In genomic region chr18:50869150-50869549, GRCh38 we compare ENCODE assay signal across 31 cellular contexts. TPM values are rescaled to one million over a fixed set of nuclear protein-coding genes. Genes with fewer than 3 reads are reported as not detected.
DNase-seq lines count a peak whose midpoint lies in the region; ATAC-seq, FAIRE-seq and TF ChIP-seq lines count a peak whose summit lies in the region.
"Had no signal": no experiment of that assay in that cellular context is flagged by ENCODE, and none has a peak within 500 bp of the region (broad histone marks: within the 10 kb centered on the region; RNA-seq: fewer than 3 reads in every experiment).

No MANE protein-coding gene starts in this region.

- no peak overlapping the region for H3K56ac ChIP-seq in H1 (replicated peaks; ENCODE audit: insufficient read length, low read depth, low read length)

- H3K27me3 ChIP-seq in breast epithelium, result no peaks in the 10 kb centered on the region
- no peaks in the 10 kb centered on the region for H3K27me3 ChIP-seq in H1 (replicated peaks in 1 of 4; ENCODE audit: control insufficient read depth in 3 of 4, extremely low read depth in 1 of 4, insufficient read depth in 3 of 4, low read length in 3 of 4)
- no peaks in the 10 kb centered on the region for H3K27me3 ChIP-seq in thyroid gland
- H3K27me3 ChIP-seq: sigmoid colon, upper lobe of left lung had no signal

- no peaks in the 10 kb centered on the region for H3K4me1 ChIP-seq in breast epithelium
- peaks cover 0 to 3% (median 0%) of the 10 kb centered on the region in 4 experiments; a peak in 2 of 7 replicates for H3K4me1 ChIP-seq in H1 (replicated peaks in 1 of 4; ENCODE audit: control insufficient read depth in 3 of 4, insufficient read depth in 4 of 4, low read length in 3 of 4)
- peaks cover 0 to 20% of the 10 kb centered on the region in 2 donors for H3K4me1 ChIP-seq in thyroid gland
- H3K4me1 ChIP-seq: prostate gland, sigmoid colon had no signal

- H3K36me3 ChIP-seq in breast epithelium (no peaks in the 10 kb centered on the region), H1 (ENCODE audit: control insufficient read depth in 2 of 4, insufficient read depth in 4 of 4, low read length in 3 of 4) (no peaks in the 10 kb centered on the region), thyroid gland (no peaks in the 10 kb centered on the region)
- H3K36me3 ChIP-seq: prostate gland, sigmoid colon, upper lobe of left lung had no signal

- TF ChIP-seq RAD21 in H1 (IDR thresholded peaks at IDR 0.05 in 1 of 2, conservative IDR thresholded peaks at IDR 0.05 in 1 of 2; ENCODE audit: low read depth in 2 of 2, low read length in 2 of 2), result no peak

- H2BK15ac ChIP-seq in H1 (ENCODE audit: low read length), result no peak overlapping the region

- ATAC-seq in GM19467 (IDR thresholded peaks at IDR 0.05; ENCODE audit: unreplicated experiment), result no peak
- no peak for ATAC-seq in activated T-helper 17 cell treated with anti-CD3 and anti-CD28 coated beads, Interleukin-2, amount 50 U/mL, for 72 hours (replicated peaks)
- ATAC-seq: activated CD8-positive, alpha-beta T cell treated with anti-CD3 and anti-CD28 coated beads for 36 hours; left ventricle myocardium superior; stimulated activated memory B cell treated with anti-CD40 and anti-IgM and Interleukin-4, amounts not matched to agents 10 μg/mL and 1 μg/mL and 100 μg/mL, for 72 hours had no signal

- no peak overlapping the region for H3K14ac ChIP-seq in H1 (ENCODE audit: insufficient read length)

- H3K23me2 ChIP-seq in H1 (ENCODE audit: low read depth, low read length), result no peaks in the 10 kb centered on the region

- no peak overlapping the region for H3K27ac Mint-ChIP-seq in MCF 10A (ENCODE audit: low read depth, unreplicated experiment)
- no peak overlapping the region for H3K27ac Mint-ChIP-seq in activated T-helper 17 cell treated with anti-CD3 and anti-CD28 coated beads, Interleukin-2, amount 50 U/mL, for 72 hours
- H3K27ac Mint-ChIP-seq: activated CD8-positive, alpha-beta T cell treated with anti-CD3 and anti-CD28 coated beads for 36 hours; activated naive CD8-positive, alpha-beta T cell; stimulated activated memory B cell treated with anti-CD40 and anti-IgM and Interleukin-4, amounts not matched to agents 10 μg/mL and 1 μg/mL and 100 μg/mL, for 72 hours had no signal

- no peak for TF ChIP-seq EP300 in H1 (IDR thresholded peaks at IDR 0.05; ENCODE audit: borderline replicate concordance in 1 of 2, low read depth in 2 of 2, low read length in 2 of 2)

- no peak overlapping the region for H3K9ac ChIP-seq in H1 (replicated peaks in 1 of 4; ENCODE audit: extremely low read depth in 1 of 4, low read depth in 3 of 4, low read length in 3 of 4)

- no peak overlapping the region for H2BK12ac ChIP-seq in H1 (ENCODE audit: low read depth, low read length)

- no peak overlapping the region for H3K27ac ChIP-seq in breast epithelium
- H3K27ac ChIP-seq in H1 (ENCODE audit: low read depth, low read length), result no peak overlapping the region
- peak overlapping the region; percentile 45 to 83 (median 57) for H3K27ac ChIP-seq in thyroid gland
- H3K27ac ChIP-seq: prostate gland, sigmoid colon, upper lobe of left lung had no signal

- peaks cover 12% of the 10 kb centered on the region for H3K4me1 Mint-ChIP-seq in MCF 10A (ENCODE audit: insufficient read depth, unreplicated experiment)
- H3K4me1 Mint-ChIP-seq in activated T-helper 17 cell treated with anti-CD3 and anti-CD28 coated beads, Interleukin-2, amount 50 U/mL, for 72 hours, result no peaks in the 10 kb centered on the region
- H3K4me1 Mint-ChIP-seq: naive B cell; stimulated activated memory B cell treated with anti-CD40 and anti-IgM and Interleukin-4, amounts not matched to agents 10 μg/mL and 1 μg/mL and 100 μg/mL, for 72 hours had no signal

- H2BK120ac ChIP-seq in H1 (replicated peaks; ENCODE audit: low read depth, low read length), result no peak overlapping the region

- H3K4me3 Mint-ChIP-seq in MCF 10A (ENCODE audit: unreplicated experiment), result no peak overlapping the region
- H3K4me3 Mint-ChIP-seq in activated T-helper 17 cell treated with anti-CD3 and anti-CD28 coated beads, Interleukin-2, amount 50 U/mL, for 72 hours, result no peak overlapping the region
- H3K4me3 Mint-ChIP-seq: activated CD8-positive, alpha-beta T cell treated with anti-CD3 and anti-CD28 coated beads for 36 hours; activated naive CD8-positive, alpha-beta T cell; naive B cell; stimulated activated memory B cell treated with anti-CD40 and anti-IgM and Interleukin-4, amounts not matched to agents 10 μg/mL and 1 μg/mL and 100 μg/mL, for 72 hours had no signal

- no TSS peak for BruUV-seq in MCF 10A (replicated peaks; lab: Mats Ljungman, UMichigan)

- H4K20me1 ChIP-seq in H1 (replicated peaks in 1 of 2; ENCODE audit: control insufficient read depth in 1 of 2, insufficient read depth in 2 of 2, low read length in 2 of 2), result no peaks in the 10 kb centered on the region

- H3K27me3 Mint-ChIP-seq in MCF 10A (ENCODE audit: insufficient read depth, unreplicated experiment), result no peaks in the 10 kb centered on the region
- no peaks in the 10 kb centered on the region for H3K27me3 Mint-ChIP-seq in activated T-helper 17 cell treated with anti-CD3 and anti-CD28 coated beads, Interleukin-2, amount 50 U/mL, for 72 hours
- H3K27me3 Mint-ChIP-seq: stimulated activated memory B cell treated with anti-CD40 and anti-IgM and Interleukin-4, amounts not matched to agents 10 μg/mL and 1 μg/mL and 100 μg/mL, for 72 hours had no signal

- H2BK5ac ChIP-seq in H1 (ENCODE audit: low read depth, low read length), result no peak overlapping the region

- WGBS in H1 (ENCODE audit: extremely low coverage in 1 of 2, insufficient coverage in 1 of 2, insufficient read length in 1 of 2, insufficient replicate concordance in 2 of 2, low coverage in 1 of 2, low lambda C conversion rate in 2 of 2, missing lambda C conversion rate in 1 of 2), 2 experiments, result 89% methylated on average over 4 of the region's 4 CpGs; no CpG with 5 or more reads in 1 of the 2 experiments
- WGBS in thyroid gland, 2 donors, result 70 to 73% methylated on average over 4 of the region's 4 CpGs

- H2BK20ac ChIP-seq in H1 (ENCODE audit: low read length), result no peak overlapping the region

- H2AFZ ChIP-seq in H1 (ENCODE audit: low read length), result peak overlapping the region; percentile 98

- H3K9me3 ChIP-seq in breast epithelium (no peaks in the 10 kb centered on the region), H1 (ENCODE audit: insufficient read depth in 2 of 2, low read depth in 1 of 2, low read length in 1 of 2) (no peaks in the 10 kb centered on the region), thyroid gland (no peaks in the 10 kb centered on the region)
- H3K9me3 ChIP-seq: prostate gland, sigmoid colon, upper lobe of left lung had no signal

- H3K4me3 ChIP-seq in breast epithelium (no peak overlapping the region), H1 (ENCODE audit: extremely low read depth in 1 of 4, insufficient read depth in 2 of 4, low read depth in 3 of 4, low read length in 4 of 4) (no peak overlapping the region), thyroid gland (replicated peaks in 1 of 3) (no peak overlapping the region)
- H3K4me3 ChIP-seq: prostate gland, sigmoid colon, upper lobe of left lung had no signal

- H3K79me2 ChIP-seq in H1 (ENCODE audit: control insufficient read depth in 1 of 2, insufficient read depth in 2 of 2, low read length in 2 of 2), result no peaks in the 10 kb centered on the region

- FAIRE-seq in H1 (lab: Jason Lieb, UNC) (no peak), D721Med (lab: Jason Lieb, UNC) (no peak)
- FAIRE-seq: astrocyte, GM18507 had no signal

- H3K9me3 Mint-ChIP-seq in MCF 10A (ENCODE audit: unreplicated experiment), result no peaks in the 10 kb centered on the region
- no peaks in the 10 kb centered on the region for H3K9me3 Mint-ChIP-seq in activated T-helper 17 cell treated with anti-CD3 and anti-CD28 coated beads, Interleukin-2, amount 50 U/mL, for 72 hours
- H3K9me3 Mint-ChIP-seq: activated CD8-positive, alpha-beta T cell treated with anti-CD3 and anti-CD28 coated beads for 36 hours; naive B cell; stimulated activated memory B cell treated with anti-CD40 and anti-IgM and Interleukin-4, amounts not matched to agents 10 μg/mL and 1 μg/mL and 100 μg/mL, for 72 hours had no signal

- H4K8ac ChIP-seq in H1 (ENCODE audit: extremely low read depth, insufficient read depth, low read length), result no peak overlapping the region

- H2AK5ac ChIP-seq in H1 (ENCODE audit: low read depth, low read length), result no peak overlapping the region

- no peak for TF ChIP-seq POLR2A in breast epithelium (IDR thresholded peaks at IDR 0.05)
- no peak for TF ChIP-seq POLR2A in H1 (IDR thresholded peaks at IDR 0.05; ENCODE audit: control extremely low read depth in 1 of 2, low read depth in 2 of 2, low read length in 2 of 2)
- TF ChIP-seq POLR2A in thyroid gland (IDR thresholded peaks at IDR 0.05), result peak in 1 of 2 donors; percentile 7

- CTCF ChIA-PET in MCF 10A (lab: Yijun Ruan, JAX) (interaction anchor here (0.6 to 1.1 kb wide), 4 partner anchors 8 to 190 kb away, joined by 3 read pairs; no protein-coding TSS in a partner anchor), H1 (lab: Charles Lee; ENCODE audit: partially characterized antibody) (interaction anchor here (1.2 kb wide), 1 partner anchor 42 kb away, joined by 3 read pairs; no protein-coding TSS in a partner anchor)

- no peak overlapping the region for H3K23ac ChIP-seq in H1 (ENCODE audit: insufficient read length)

- peak; percentile 2 for DNase-seq in MCF 10A (ENCODE audit: unreplicated experiment)
- DNase-seq in breast epithelium (ENCODE audit: low spot score in 2 of 2), result no peak
- peak; percentile 29 for DNase-seq in NCI-H345 (lab: John Stamatoyannopoulos, UW)
- no peak for DNase-seq in H1 (ENCODE audit: low read depth in 1 of 2, low spot score in 2 of 2)
- DNase-seq in thyroid gland, result peak; percentile 48 to 54
- no peak for DNase-seq in D721Med (ENCODE audit: insufficient read length, low spot score)
- DNase-seq: activated CD4-positive, CD25-positive, alpha-beta regulatory T cell; activated CD8-positive, alpha-beta T cell treated with anti-CD3 and anti-CD28 coated beads for 36 hours; activated effector memory CD4-positive, alpha-beta T cell treated with Interleukin-2 at 50 U/mL for 16 hours; central memory CD4-positive, alpha-beta T cell; left ventricle myocardium superior; naive B cell; NCI-H1048; NCI-H1930; NCI-H524; RPMI8226; sigmoid colon; stimulated activated CD4-positive, alpha-beta T cell treated with anti-CD3 and anti-CD28 coated beads, Interleukin-4, amount 100 ng/mL, for 4 hours; substantia nigra; T-helper 1 cell had no signal

- H3K4me2 ChIP-seq in H1 (ENCODE audit: insufficient read depth in 1 of 2, low read depth in 2 of 2, low read length in 2 of 2), result no peak overlapping the region

- intact Hi-C loops in MCF 10A (cut with micrococcal nuclease), result loop anchor here (5.0 kb wide), 1 partner anchor 362 kb away; no protein-coding TSS in a partner anchor
- intact Hi-C loops in breast epithelium (cut with DNase I; ENCODE audit: low total_unique reads), result no loop called here
- intact Hi-C loops in thyroid gland (cut with DNase I), result no loop called here

- TF ChIP-seq CTCF in MCF 10A (IDR thresholded peaks at IDR 0.05; ENCODE audit: unreplicated experiment) (no peak), breast epithelium (IDR thresholded peaks at IDR 0.05) (no peak), H1 (IDR thresholded peaks at IDR 0.05; ENCODE audit: control extremely low read depth in 1 of 3, insufficient read depth in 1 of 3, low read depth in 1 of 3, low read length in 3 of 3) (no peak), thyroid gland (IDR thresholded peaks at IDR 0.05) (no peak), D721Med (IDR thresholded peaks at IDR 0.05; ENCODE audit: insufficient read depth, missing control alignments) (no peak)

- H3K79me1 ChIP-seq in H1 (ENCODE audit: low read depth, low read length), result no peaks in the 10 kb centered on the region

- H3K18ac ChIP-seq in H1 (ENCODE audit: extremely low read depth, low read length), result no peak overlapping the region

- no peak overlapping the region for H3K4ac ChIP-seq in H1 (replicated peaks; ENCODE audit: insufficient read length, low read depth, low read length)

- no peaks in the 10 kb centered on the region for H3K36me3 Mint-ChIP-seq in MCF 10A (ENCODE audit: insufficient read depth, unreplicated experiment)
- no peaks in the 10 kb centered on the region for H3K36me3 Mint-ChIP-seq in activated T-helper 17 cell treated with anti-CD3 and anti-CD28 coated beads, Interleukin-2, amount 50 U/mL, for 72 hours (ENCODE audit: low read depth)
- H3K36me3 Mint-ChIP-seq: activated naive CD8-positive, alpha-beta T cell; naive B cell; stimulated activated memory B cell treated with anti-CD40 and anti-IgM and Interleukin-4, amounts not matched to agents 10 μg/mL and 1 μg/mL and 100 μg/mL, for 72 hours had no signal

- POLR2A ChIA-PET in MCF 10A (lab: Yijun Ruan, JAX), result interaction anchor here (0.6 to 2.8 kb wide), 11 partner anchors 9 to 254 kb away, joined by 3 to 72 read pairs (median 6); partner anchors contain the start of genes ELAC1, ME2, MRO and SMAD4
- POLR2A ChIA-PET in H1 (lab: Charles Lee; ENCODE audit: partially characterized antibody), result interaction anchor here (1.3 kb wide), 1 partner anchor 9 kb away, joined by 4 read pairs; the partner anchor contains the start of gene ME2

- no peak overlapping the region for H4K91ac ChIP-seq in H1 (replicated peaks; ENCODE audit: insufficient read length, low read length)

- no peak overlapping the region for H4K5ac ChIP-seq in H1 (ENCODE audit: insufficient read length, low read depth, low read length)

RNA-seq across cellular contexts. Expression of gene ME2, which starts 9.8 kb away (rescaled TPM):
- total RNA-seq in MCF 10A (2022), result 64.8 and 67.2 TPM in 2 replicates
- 10 to 100 TPM; 33.4 to 37.8 (median 37.3) TPM for total RNA-seq in breast epithelium
- 60.3 and 66.9 TPM in 2 replicates for total RNA-seq in H1 (2021; fragmentation: NEBNext Ultra II Directional; extraction: Animal tissue kit (Norgen Biotek cat#: 25700))
- polyA plus RNA-seq in H1 (2011; rRNA removed), result 31.0 and 54.7 TPM in 2 replicates
- 48.4 TPM for polyA plus RNA-seq in H1 (2011; cell fraction: cytosol; rRNA removed)
- polyA plus RNA-seq in H1 (2011; cell fraction: nucleus; rRNA removed), result 19.2 TPM
- 35.1 to 54.4 TPM (median 39.6 TPM) in 4 replicates for polyA plus RNA-seq in H1 (2012, experiment 1 of 2)
- polyA plus RNA-seq in H1 (2012, experiment 2 of 2), result 6.8 TPM
- polyA plus RNA-seq in H1 (2013, experiment 1 of 2), result 52.6 TPM
- polyA plus RNA-seq in H1 (2013, experiment 2 of 2), result 51.0 TPM
- polyA minus RNA-seq in H1 (2011; rRNA and poly(A)+ RNA removed), result 43.6 and 55.0 TPM in 2 replicates
- polyA minus RNA-seq in H1 (2011; cell fraction: cytosol; rRNA and poly(A)+ RNA removed), result 31.3 TPM
- 46.1 TPM for polyA minus RNA-seq in H1 (2011; cell fraction: nucleus; rRNA and poly(A)+ RNA removed)
- 10 to 100 TPM; 31.9 to 51.5 (median 46.4) TPM for total RNA-seq in thyroid gland
- total RNA-seq in activated T-helper 17 cell treated with anti-CD3 and anti-CD28 coated beads, Interleukin-2, amount 50 U/mL, for 72 hours, result 100 to 1,000 TPM in 1 of 2 donors, 10 to 100 TPM in 1; 58.4 to 115 TPM

RNA-seq across cellular contexts. Expression of gene MRO, which starts 49.3 kb away (rescaled TPM):
- total RNA-seq in MCF 10A (2022) (not detected in 2 replicates), breast epithelium (1 to 10 TPM in 1 of 3 donors, under 1 TPM in 2; 0.59 to 3.0 (median 0.66) TPM), thyroid gland (10 to 100 TPM in 3 of 4 donors, 1 to 10 TPM in 1; 3.9 to 13.3 (median 11.2) TPM)
- total RNA-seq in H1 (2021; fragmentation: NEBNext Ultra II Directional; extraction: Animal tissue kit (Norgen Biotek cat#: 25700)), result 0.67 and 1.0 TPM in 2 replicates
- 0.44 and 0.65 TPM in 2 replicates for polyA plus RNA-seq in H1 (2011; rRNA removed)
- 0.59 TPM for polyA plus RNA-seq in H1 (2011; cell fraction: cytosol; rRNA removed)
- polyA plus RNA-seq in H1 (2011; cell fraction: nucleus; rRNA removed), result 0.46 TPM
- polyA plus RNA-seq in H1 (2012, experiment 1 of 2), result 0.42 to 2.2 TPM (median 0.77 TPM) in 4 replicates
- 0.21 TPM for polyA plus RNA-seq in H1 (2012, experiment 2 of 2)
- 1.0 TPM for polyA plus RNA-seq in H1 (2013, experiment 1 of 2)
- 0.77 TPM for polyA plus RNA-seq in H1 (2013, experiment 2 of 2)
- polyA minus RNA-seq in H1 (2011; rRNA and poly(A)+ RNA removed), result 0.28 and 1.3 TPM in 2 replicates
- polyA minus RNA-seq in H1 (2011; cell fraction: cytosol; rRNA and poly(A)+ RNA removed), result 0.95 TPM
- polyA minus RNA-seq in H1 (2011; cell fraction: nucleus; rRNA and poly(A)+ RNA removed), result 0.50 TPM
- not detected for total RNA-seq in activated T-helper 17 cell treated with anti-CD3 and anti-CD28 coated beads, Interleukin-2, amount 50 U/mL, for 72 hours
- total RNA-seq: activated CD8-positive, alpha-beta T cell treated with anti-CD3 and anti-CD28 coated beads for 36 hours; dermis microvascular lymphatic vessel endothelial cell; LHCN-M2 had no signal
- polyA plus RNA-seq: BJ had no signal

Comparison
In these comparisons a context has a peak if more than half of its experiments do, and no peak if none do; other contexts are left out.
1. DNase-seq: peak in MCF 10A (single experiment), NCI-H345 (single experiment) and thyroid gland (2 of 2); none in breast epithelium (0 of 2), H1 (0 of 2) and D721Med (single experiment).
2. H3K27ac ChIP-seq: peak in thyroid gland (3 of 3); none in breast epithelium (0 of 2) and H1 (single experiment).